8 cellular contexts compared by ENCODE assay signal in the genomic region with DNA sequence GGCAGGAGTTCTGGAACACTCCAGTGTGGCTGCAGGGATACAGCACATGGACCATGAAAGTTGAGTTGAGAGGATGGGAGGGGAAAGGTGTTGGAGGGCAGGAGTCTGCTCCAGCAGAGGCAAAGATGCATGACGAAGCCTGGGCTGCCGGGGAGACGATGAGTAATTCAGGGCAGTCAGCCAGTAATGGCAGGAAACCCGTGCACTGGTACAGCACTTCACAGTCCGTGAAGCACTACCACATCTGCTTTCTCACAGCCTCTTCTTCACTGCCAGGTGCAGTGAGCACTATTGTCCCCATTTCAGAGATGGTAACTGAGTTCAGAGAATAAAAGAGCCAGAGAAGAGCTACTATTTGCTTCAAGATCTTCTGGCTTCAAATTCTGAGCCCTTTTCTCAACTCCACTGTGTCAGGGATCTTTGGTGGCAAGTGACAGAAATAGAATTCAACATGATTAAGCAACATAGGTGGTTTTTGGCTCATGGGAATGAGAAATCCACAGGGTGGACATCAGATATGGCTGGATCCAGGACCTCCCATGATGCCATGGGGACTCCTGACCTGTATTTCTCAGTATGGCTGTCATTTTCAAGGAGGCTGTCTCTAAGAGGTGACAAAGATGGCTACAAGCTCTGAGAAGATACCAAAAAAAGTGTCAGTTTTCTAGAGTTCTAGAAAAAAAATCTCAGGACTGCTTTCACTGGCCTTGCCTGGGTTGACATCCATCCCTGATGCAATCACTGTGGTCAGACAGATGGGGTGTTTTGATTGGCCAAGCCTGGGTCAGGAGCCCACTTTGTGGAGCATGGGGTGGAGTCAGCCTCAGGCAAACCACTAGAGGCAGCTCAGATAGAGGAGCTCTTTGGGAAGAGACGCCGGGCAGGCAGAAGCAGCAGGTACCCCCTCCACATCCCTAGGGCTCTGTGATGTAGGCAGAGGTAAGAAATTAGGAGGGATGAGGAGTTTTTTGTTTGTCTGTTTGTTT. TPM values are rescaled to one million over a fixed set of nuclear protein-coding genes. Genes with fewer than 3 reads are reported as not detected.
DNase-seq lines count a peak whose midpoint lies in the region; ATAC-seq and TF ChIP-seq lines count a peak whose summit lies in the region.

No MANE protein-coding gene starts in this region.

- TF ChIP-seq POLR2A in esophagus muscularis mucosa (IDR thresholded peaks at IDR 0.05; ENCODE audit: low read depth): no peak

- intact Hi-C loops in esophagus muscularis mucosa (cut with DNase I): no loop called here

- no peaks in the 10 kb centered on the region for H4K20me1 ChIP-seq in BLaER1

- H3K4me1 ChIP-seq in BLaER1 (peaks cover 75% of the 10 kb centered on the region), esophagus muscularis mucosa (no peaks in the 10 kb centered on the region), endodermal cell (ENCODE audit: control insufficient read depth, insufficient read depth, low read length) (no peaks in the 10 kb centered on the region)

- H3K4me3 Mint-ChIP-seq in endodermal cell: no peak overlapping the region

- no peak overlapping the region for H3K27ac Mint-ChIP-seq in endodermal cell

- peaks cover 1% of the 10 kb centered on the region for H3K27me3 Mint-ChIP-seq in endodermal cell (ENCODE audit: insufficient read depth)

- TF ChIP-seq CTCF in esophagus muscularis mucosa (IDR thresholded peaks at IDR 0.05): no peak
- TF ChIP-seq CTCF in endodermal cell (conservative IDR thresholded peaks at IDR 0.05): no peak

- ATAC-seq in GM18868 (IDR thresholded peaks at IDR 0.05; ENCODE audit: unreplicated experiment) (peak; percentile 69), HG02970 (IDR thresholded peaks at IDR 0.05; ENCODE audit: low FRiP score, unreplicated experiment) (peak; percentile 70)

- H3K4me1 Mint-ChIP-seq in endodermal cell: no peaks in the 10 kb centered on the region

- H3K4me3 ChIP-seq in BLaER1 (peak overlapping the region; percentile 58), esophagus muscularis mucosa (no peak overlapping the region), endodermal cell (ENCODE audit: low read length) (no peak overlapping the region)

- H3K27me3 ChIP-seq in BLaER1: no peaks in the 10 kb centered on the region
- peaks cover 0 to 39% (median 0%) of the 10 kb centered on the region in 4 donors for H3K27me3 ChIP-seq in esophagus muscularis mucosa
- H3K27me3 ChIP-seq in endodermal cell (ENCODE audit: control insufficient read depth, insufficient read depth, low read length, poor library complexity, severe bottlenecking): no peaks in the 10 kb centered on the region

- H3K4me2 ChIP-seq in BLaER1: peak overlapping the region; percentile 89

- H3K36me3 ChIP-seq in BLaER1 (no peaks in the 10 kb centered on the region), esophagus muscularis mucosa (no peaks in the 10 kb centered on the region), endodermal cell (ENCODE audit: control insufficient read depth, insufficient read depth, low read length) (no peaks in the 10 kb centered on the region)

- H3K27ac ChIP-seq in BLaER1: peak overlapping the region; percentile 84
- no peak overlapping the region for H3K27ac ChIP-seq in esophagus muscularis mucosa (replicated peaks in 1 of 4)
- no peak overlapping the region for H3K27ac ChIP-seq in endodermal cell (ENCODE audit: low read depth, low read length)

- peaks cover 19% of the 10 kb centered on the region for H3K9me3 Mint-ChIP-seq in endodermal cell

- peak overlapping the region; percentile 69; the same call in 1 of the 2 replicates for H3K9ac ChIP-seq in BLaER1
- no peak overlapping the region for H3K9ac ChIP-seq in endodermal cell (ENCODE audit: extremely low read depth, low read length, poor library complexity, severe bottlenecking)

- H3K9me3 ChIP-seq in BLaER1: peaks cover 16% of the 10 kb centered on the region
- peaks cover 0 to 19% (median 14%) of the 10 kb centered on the region in 4 donors for H3K9me3 ChIP-seq in esophagus muscularis mucosa
- peaks cover 21% of the 10 kb centered on the region for H3K9me3 ChIP-seq in endodermal cell (ENCODE audit: control insufficient read depth, low read length)

- 29% methylated on average over 7 of the region's 7 CpGs for WGBS in esophagus muscularis mucosa
- 62 to 76% methylated on average over 3 to 7 of the region's 7 CpGs for WGBS in endodermal cell (ENCODE audit: insufficient coverage in 1 of 2, insufficient read length in 1 of 2), 2 experiments

- peak; percentile 36 for DNase-seq in NCI-H510A treated with DMSO at 0.1 percent for 48 hours (lab: John Stamatoyannopoulos, UW)
- DNase-seq in activated CD8-positive, alpha-beta memory T cell treated with anti-CD3 and anti-CD28 coated beads for 1 hour (ENCODE audit: extremely low read depth in 1 of 2, low read depth in 1 of 2): peak; percentile 57 to 60
- DNase-seq in esophagus muscularis mucosa (ENCODE audit: extremely low spot score): peak; percentile 88
- peak; percentile 85 for DNase-seq in stimulated activated CD4-positive, alpha-beta T cell treated with anti-CD3 and anti-CD28 coated beads, Interleukin-15, amount 100 ng/mL, for 24 hours
- DNase-seq in endodermal cell: no peak

- H3K36me3 Mint-ChIP-seq in endodermal cell (ENCODE audit: low read depth): no peaks in the 10 kb centered on the region

- TF ChIP-seq EP300 in esophagus muscularis mucosa (IDR thresholded peaks at IDR 0.05): no peak

RNA-seq across cellular contexts. Expression of gene IL21R, which starts 24.7 kb away (rescaled TPM):
- total RNA-seq in esophagus muscularis mucosa: under 1 TPM in 3 of 4 donors, not detected in 1; under 0.01 to 0.50 (median 0.17) TPM
- total RNA-seq in endodermal cell: under 1 TPM in 1 of 2 donors, not detected in 1; 0.18 TPM
- polyA plus RNA-seq in endodermal cell (2013, experiment 1 of 2): 0.57 TPM
- polyA plus RNA-seq in endodermal cell (2013, experiment 2 of 2): 0.17 TPM
